1 cellular context compared by ENCODE assay signal in genomic region chr11:88357323-88358039, GRCh38.
TF ChIP-seq lines count a peak whose summit lies in the region.

No MANE protein-coding gene starts in this region.

TF ChIP-seq in K562, 482 proteins besides CTCF, POLR2A, EP300 and RAD21 (continued from another document and continues in another):
- TF ChIP-seq, protein P1, sequence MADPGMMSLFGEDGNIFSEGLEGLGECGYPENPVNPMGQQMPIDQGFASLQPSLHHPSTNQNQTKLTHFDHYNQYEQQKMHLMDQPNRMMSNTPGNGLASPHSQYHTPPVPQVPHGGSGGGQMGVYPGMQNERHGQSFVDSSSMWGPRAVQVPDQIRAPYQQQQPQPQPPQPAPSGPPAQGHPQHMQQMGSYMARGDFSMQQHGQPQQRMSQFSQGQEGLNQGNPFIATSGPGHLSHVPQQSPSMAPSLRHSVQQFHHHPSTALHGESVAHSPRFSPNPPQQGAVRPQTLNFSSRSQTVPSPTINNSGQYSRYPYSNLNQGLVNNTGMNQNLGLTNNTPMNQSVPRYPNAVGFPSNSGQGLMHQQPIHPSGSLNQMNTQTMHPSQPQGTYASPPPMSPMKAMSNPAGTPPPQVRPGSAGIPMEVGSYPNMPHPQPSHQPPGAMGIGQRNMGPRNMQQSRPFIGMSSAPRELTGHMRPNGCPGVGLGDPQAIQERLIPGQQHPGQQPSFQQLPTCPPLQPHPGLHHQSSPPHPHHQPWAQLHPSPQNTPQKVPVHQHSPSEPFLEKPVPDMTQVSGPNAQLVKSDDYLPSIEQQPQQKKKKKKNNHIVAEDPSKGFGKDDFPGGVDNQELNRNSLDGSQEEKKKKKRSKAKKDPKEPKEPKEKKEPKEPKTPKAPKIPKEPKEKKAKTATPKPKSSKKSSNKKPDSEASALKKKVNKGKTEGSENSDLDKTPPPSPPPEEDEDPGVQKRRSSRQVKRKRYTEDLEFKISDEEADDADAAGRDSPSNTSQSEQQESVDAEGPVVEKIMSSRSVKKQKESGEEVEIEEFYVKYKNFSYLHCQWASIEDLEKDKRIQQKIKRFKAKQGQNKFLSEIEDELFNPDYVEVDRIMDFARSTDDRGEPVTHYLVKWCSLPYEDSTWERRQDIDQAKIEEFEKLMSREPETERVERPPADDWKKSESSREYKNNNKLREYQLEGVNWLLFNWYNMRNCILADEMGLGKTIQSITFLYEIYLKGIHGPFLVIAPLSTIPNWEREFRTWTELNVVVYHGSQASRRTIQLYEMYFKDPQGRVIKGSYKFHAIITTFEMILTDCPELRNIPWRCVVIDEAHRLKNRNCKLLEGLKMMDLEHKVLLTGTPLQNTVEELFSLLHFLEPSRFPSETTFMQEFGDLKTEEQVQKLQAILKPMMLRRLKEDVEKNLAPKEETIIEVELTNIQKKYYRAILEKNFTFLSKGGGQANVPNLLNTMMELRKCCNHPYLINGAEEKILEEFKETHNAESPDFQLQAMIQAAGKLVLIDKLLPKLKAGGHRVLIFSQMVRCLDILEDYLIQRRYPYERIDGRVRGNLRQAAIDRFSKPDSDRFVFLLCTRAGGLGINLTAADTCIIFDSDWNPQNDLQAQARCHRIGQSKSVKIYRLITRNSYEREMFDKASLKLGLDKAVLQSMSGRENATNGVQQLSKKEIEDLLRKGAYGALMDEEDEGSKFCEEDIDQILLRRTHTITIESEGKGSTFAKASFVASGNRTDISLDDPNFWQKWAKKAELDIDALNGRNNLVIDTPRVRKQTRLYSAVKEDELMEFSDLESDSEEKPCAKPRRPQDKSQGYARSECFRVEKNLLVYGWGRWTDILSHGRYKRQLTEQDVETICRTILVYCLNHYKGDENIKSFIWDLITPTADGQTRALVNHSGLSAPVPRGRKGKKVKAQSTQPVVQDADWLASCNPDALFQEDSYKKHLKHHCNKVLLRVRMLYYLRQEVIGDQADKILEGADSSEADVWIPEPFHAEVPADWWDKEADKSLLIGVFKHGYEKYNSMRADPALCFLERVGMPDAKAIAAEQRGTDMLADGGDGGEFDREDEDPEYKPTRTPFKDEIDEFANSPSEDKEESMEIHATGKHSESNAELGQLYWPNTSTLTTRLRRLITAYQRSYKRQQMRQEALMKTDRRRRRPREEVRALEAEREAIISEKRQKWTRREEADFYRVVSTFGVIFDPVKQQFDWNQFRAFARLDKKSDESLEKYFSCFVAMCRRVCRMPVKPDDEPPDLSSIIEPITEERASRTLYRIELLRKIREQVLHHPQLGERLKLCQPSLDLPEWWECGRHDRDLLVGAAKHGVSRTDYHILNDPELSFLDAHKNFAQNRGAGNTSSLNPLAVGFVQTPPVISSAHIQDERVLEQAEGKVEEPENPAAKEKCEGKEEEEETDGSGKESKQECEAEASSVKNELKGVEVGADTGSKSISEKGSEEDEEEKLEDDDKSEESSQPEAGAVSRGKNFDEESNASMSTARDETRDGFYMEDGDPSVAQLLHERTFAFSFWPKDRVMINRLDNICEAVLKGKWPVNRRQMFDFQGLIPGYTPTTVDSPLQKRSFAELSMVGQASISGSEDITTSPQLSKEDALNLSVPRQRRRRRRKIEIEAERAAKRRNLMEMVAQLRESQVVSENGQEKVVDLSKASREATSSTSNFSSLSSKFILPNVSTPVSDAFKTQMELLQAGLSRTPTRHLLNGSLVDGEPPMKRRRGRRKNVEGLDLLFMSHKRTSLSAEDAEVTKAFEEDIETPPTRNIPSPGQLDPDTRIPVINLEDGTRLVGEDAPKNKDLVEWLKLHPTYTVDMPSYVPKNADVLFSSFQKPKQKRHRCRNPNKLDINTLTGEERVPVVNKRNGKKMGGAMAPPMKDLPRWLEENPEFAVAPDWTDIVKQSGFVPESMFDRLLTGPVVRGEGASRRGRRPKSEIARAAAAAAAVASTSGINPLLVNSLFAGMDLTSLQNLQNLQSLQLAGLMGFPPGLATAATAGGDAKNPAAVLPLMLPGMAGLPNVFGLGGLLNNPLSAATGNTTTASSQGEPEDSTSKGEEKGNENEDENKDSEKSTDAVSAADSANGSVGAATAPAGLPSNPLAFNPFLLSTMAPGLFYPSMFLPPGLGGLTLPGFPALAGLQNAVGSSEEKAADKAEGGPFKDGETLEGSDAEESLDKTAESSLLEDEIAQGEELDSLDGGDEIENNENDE (IDR thresholded peaks at IDR 0.05; ENCODE audit: low read depth, low read length), result no peak
- TF ChIP-seq PHF8 (IDR thresholded peaks at IDR 0.05; ENCODE audit: borderline replicate concordance, low read length) (no peak), ZMIZ1 (IDR thresholded peaks at IDR 0.05; ENCODE audit: low read depth in 2 of 2, low read length in 2 of 2) (no peak), RBBP5 (IDR thresholded peaks at IDR 0.05; ENCODE audit: borderline replicate concordance, insufficient read depth, low read length, poor library complexity, severe bottlenecking) (no peak), SPI1 (IDR thresholded peaks at IDR 0.05; ENCODE audit: borderline replicate concordance, low read depth, low read length) (no peak), MEF2A (IDR thresholded peaks at IDR 0.05; ENCODE audit: control insufficient read depth, low read depth, low read length) (no peak), PRMT5 (CRISPR knock-in tag; IDR thresholded peaks at IDR 0.05) (no peak), CREB1 (IDR thresholded peaks at IDR 0.05) (no peak), CREB1 (CRISPR knock-in tag; IDR thresholded peaks at IDR 0.05) (no peak), MAFF (IDR thresholded peaks at IDR 0.05; ENCODE audit: low read length) (peak; percentile 93), MYNN (IDR thresholded peaks at IDR 0.05) (no peak), MYNN (CRISPR knock-in tag; IDR thresholded peaks at IDR 0.05) (no peak), SOX6 (IDR thresholded peaks at IDR 0.05) (no peak), NFYB (IDR thresholded peaks at IDR 0.05; ENCODE audit: extremely low read depth, insufficient read length) (no peak), GABPB2 (CRISPR knock-in tag; conservative IDR thresholded peaks at IDR 0.05) (no peak), ZNF592 (IDR thresholded peaks at IDR 0.05) (peak; percentile 85), FOXM1 (IDR thresholded peaks at IDR 0.05; ENCODE audit: low read depth) (no peak), FOXM1 (CRISPR knock-in tag; IDR thresholded peaks at IDR 0.05; ENCODE audit: low read depth) (no peak), ETS2 (tag; IDR thresholded peaks at IDR 0.05; ENCODE audit: borderline replicate concordance, poor library complexity, severe bottlenecking) (no peak), ZFX (CRISPR knock-in tag; IDR thresholded peaks at IDR 0.05) (no peak), BRCA1 (IDR thresholded peaks at IDR 0.05) (no peak), BRCA1 (CRISPR knock-in tag; IDR thresholded peaks at IDR 0.05) (no peak), ZC3H11A (IDR thresholded peaks at IDR 0.05; ENCODE audit: low read depth, low read length) (no peak), EWSR1 (IDR thresholded peaks at IDR 0.05; ENCODE audit: borderline replicate concordance, low read depth, partially characterized antibody) (no peak), MED1 (CRISPR knock-in tag; IDR thresholded peaks at IDR 0.05; ENCODE audit: borderline replicate concordance) (no peak), ZNF197 (CRISPR knock-in tag; IDR thresholded peaks at IDR 0.05; ENCODE audit: low read depth) (no peak), HDAC2 (IDR thresholded peaks at IDR 0.05) (0 out of 2 replicates have a peak, but pooled peaks have one; percentile 25)
- TF ChIP-seq, protein P2, sequence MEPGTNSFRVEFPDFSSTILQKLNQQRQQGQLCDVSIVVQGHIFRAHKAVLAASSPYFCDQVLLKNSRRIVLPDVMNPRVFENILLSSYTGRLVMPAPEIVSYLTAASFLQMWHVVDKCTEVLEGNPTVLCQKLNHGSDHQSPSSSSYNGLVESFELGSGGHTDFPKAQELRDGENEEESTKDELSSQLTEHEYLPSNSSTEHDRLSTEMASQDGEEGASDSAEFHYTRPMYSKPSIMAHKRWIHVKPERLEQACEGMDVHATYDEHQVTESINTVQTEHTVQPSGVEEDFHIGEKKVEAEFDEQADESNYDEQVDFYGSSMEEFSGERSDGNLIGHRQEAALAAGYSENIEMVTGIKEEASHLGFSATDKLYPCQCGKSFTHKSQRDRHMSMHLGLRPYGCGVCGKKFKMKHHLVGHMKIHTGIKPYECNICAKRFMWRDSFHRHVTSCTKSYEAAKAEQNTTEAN (CRISPR knock-in tag; IDR thresholded peaks at IDR 0.05), result no peak
- TF ChIP-seq, protein P3, sequence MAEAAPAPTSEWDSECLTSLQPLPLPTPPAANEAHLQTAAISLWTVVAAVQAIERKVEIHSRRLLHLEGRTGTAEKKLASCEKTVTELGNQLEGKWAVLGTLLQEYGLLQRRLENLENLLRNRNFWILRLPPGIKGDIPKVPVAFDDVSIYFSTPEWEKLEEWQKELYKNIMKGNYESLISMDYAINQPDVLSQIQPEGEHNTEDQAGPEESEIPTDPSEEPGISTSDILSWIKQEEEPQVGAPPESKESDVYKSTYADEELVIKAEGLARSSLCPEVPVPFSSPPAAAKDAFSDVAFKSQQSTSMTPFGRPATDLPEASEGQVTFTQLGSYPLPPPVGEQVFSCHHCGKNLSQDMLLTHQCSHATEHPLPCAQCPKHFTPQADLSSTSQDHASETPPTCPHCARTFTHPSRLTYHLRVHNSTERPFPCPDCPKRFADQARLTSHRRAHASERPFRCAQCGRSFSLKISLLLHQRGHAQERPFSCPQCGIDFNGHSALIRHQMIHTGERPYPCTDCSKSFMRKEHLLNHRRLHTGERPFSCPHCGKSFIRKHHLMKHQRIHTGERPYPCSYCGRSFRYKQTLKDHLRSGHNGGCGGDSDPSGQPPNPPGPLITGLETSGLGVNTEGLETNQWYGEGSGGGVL (CRISPR knock-in tag; IDR thresholded peaks at IDR 0.05), result no peak
- TF ChIP-seq, protein P4, sequence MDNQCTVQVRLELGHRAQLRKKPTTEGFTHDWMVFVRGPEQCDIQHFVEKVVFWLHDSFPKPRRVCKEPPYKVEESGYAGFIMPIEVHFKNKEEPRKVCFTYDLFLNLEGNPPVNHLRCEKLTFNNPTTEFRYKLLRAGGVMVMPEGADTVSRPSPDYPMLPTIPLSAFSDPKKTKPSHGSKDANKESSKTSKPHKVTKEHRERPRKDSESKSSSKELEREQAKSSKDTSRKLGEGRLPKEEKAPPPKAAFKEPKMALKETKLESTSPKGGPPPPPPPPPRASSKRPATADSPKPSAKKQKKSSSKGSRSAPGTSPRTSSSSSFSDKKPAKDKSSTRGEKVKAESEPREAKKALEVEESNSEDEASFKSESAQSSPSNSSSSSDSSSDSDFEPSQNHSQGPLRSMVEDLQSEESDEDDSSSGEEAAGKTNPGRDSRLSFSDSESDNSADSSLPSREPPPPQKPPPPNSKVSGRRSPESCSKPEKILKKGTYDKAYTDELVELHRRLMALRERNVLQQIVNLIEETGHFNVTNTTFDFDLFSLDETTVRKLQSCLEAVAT (IDR thresholded peaks at IDR 0.05), result no peak
- TF ChIP-seq, protein P5, sequence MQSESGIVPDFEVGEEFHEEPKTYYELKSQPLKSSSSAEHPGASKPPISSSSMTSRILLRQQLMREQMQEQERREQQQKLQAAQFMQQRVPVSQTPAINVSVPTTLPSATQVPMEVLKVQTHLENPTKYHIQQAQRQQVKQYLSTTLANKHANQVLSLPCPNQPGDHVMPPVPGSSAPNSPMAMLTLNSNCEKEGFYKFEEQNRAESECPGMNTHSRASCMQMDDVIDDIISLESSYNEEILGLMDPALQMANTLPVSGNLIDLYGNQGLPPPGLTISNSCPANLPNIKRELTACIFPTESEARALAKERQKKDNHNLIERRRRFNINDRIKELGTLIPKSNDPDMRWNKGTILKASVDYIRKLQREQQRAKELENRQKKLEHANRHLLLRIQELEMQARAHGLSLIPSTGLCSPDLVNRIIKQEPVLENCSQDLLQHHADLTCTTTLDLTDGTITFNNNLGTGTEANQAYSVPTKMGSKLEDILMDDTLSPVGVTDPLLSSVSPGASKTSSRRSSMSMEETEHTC (IDR thresholded peaks at IDR 0.05), result no peak
